ENCODE assay signal across 1 cellular context in genomic region chr16:77833906-77834599, GRCh38.
TF ChIP-seq lines count a peak whose summit lies in the region.

No MANE protein-coding gene starts in this region.

TF ChIP-seq in GM23338, 12 proteins besides CTCF, POLR2A, EP300 and RAD21:
- no peak for TF ChIP-seq ZNF462 (CRISPR knock-in tag; IDR thresholded peaks at IDR 0.05)
